30 cellular contexts compared by ENCODE assay signal in the genomic region with DNA sequence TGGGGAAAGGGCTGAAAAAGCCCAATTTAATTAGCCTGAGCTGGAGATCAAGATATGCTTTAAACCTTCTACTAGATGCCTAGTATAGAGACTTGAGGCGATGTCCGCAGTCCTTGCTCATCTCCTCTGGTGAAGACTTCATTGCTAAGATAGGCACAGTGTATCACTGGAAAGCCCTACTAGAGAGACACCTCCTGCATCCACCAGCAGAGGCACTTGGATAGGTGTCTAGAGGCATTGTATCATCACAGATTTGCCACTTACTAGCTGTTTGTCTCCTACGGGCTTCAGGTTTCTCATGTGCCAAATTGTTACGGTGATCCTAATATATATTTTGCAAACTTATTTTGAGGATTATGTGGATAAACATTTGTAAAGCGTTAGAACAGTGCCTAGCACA.
"Had no signal": no experiment of that assay in that cellular context is flagged by ENCODE, and none has a peak within 500 bp of the region (broad histone marks: within the 10 kb centered on the region; RNA-seq: fewer than 3 reads in every experiment).

No MANE protein-coding gene starts in this region.

- H3K36me3 ChIP-seq: brain microvascular endothelial cell, SJSA1 had no signal

- H3K4me1 Mint-ChIP-seq: activated CD4-positive, alpha-beta memory T cell treated with anti-CD3 and anti-CD28 coated beads, Interleukin-2, amount 10 ng/mL, durations not matched to agents 7 days and 5 days; activated CD8-positive, alpha-beta memory T cell treated with anti-CD3 and anti-CD28 coated beads, Interleukin-2, amount 10 ng/mL, durations not matched to agents 7 days and 5 days; activated naive CD4-positive, alpha-beta T cell treated with anti-CD3 and anti-CD28 coated beads, Interleukin-2, amount 10 ng/mL, durations not matched to agents 7 days and 5 days had no signal

- H3K27me3 Mint-ChIP-seq: activated CD4-positive, alpha-beta memory T cell treated with anti-CD3 and anti-CD28 coated beads, Interleukin-2, amount 10 ng/mL, durations not matched to agents 7 days and 5 days; activated CD8-positive, alpha-beta memory T cell treated with anti-CD3 and anti-CD28 coated beads, Interleukin-2, amount 10 ng/mL, durations not matched to agents 7 days and 5 days; activated naive CD4-positive, alpha-beta T cell treated with anti-CD3 and anti-CD28 coated beads, Interleukin-2, amount 10 ng/mL, durations not matched to agents 7 days and 5 days; activated naive CD8-positive, alpha-beta T cell had no signal

- H3K27ac Mint-ChIP-seq: activated CD4-positive, alpha-beta memory T cell treated with anti-CD3 and anti-CD28 coated beads, Interleukin-2, amount 10 ng/mL, durations not matched to agents 7 days and 5 days; activated CD8-positive, alpha-beta memory T cell treated with anti-CD3 and anti-CD28 coated beads, Interleukin-2, amount 10 ng/mL, durations not matched to agents 7 days and 5 days; activated naive CD4-positive, alpha-beta T cell treated with anti-CD3 and anti-CD28 coated beads, Interleukin-2, amount 10 ng/mL, durations not matched to agents 7 days and 5 days; activated naive CD8-positive, alpha-beta T cell had no signal

- H3K4me1 ChIP-seq: SJSA1 had no signal

- H3K27me3 ChIP-seq: brain microvascular endothelial cell, SJSA1 had no signal

- H3K27ac ChIP-seq: brain microvascular endothelial cell, SJSA1, VCaP had no signal

- H3K9me3 ChIP-seq: SJSA1 had no signal

- H3K4me3 ChIP-seq: SJSA1 had no signal

- H3K4me3 Mint-ChIP-seq: activated CD4-positive, alpha-beta memory T cell treated with anti-CD3 and anti-CD28 coated beads, Interleukin-2, amount 10 ng/mL, durations not matched to agents 7 days and 5 days; activated CD8-positive, alpha-beta memory T cell treated with anti-CD3 and anti-CD28 coated beads, Interleukin-2, amount 10 ng/mL, durations not matched to agents 7 days and 5 days; activated naive CD4-positive, alpha-beta T cell treated with anti-CD3 and anti-CD28 coated beads, Interleukin-2, amount 10 ng/mL, durations not matched to agents 7 days and 5 days; activated naive CD8-positive, alpha-beta T cell had no signal

- DNase-seq: activated CD4-positive, alpha-beta memory T cell treated with anti-CD3 and anti-CD28 coated beads, Interleukin-2, amount 10 ng/mL, durations not matched to agents 7 days and 5 days; activated CD4-positive, alpha-beta T cell treated with anti-CD3 and anti-CD28 coated beads for 1 hour; activated CD4-positive, alpha-beta T cell treated with anti-CD3 and anti-CD28 coated beads for 48 hours; activated CD4-positive, CD25-positive, alpha-beta regulatory T cell; activated CD8-positive, alpha-beta memory T cell treated with anti-CD3 and anti-CD28 coated beads for 24 hours; activated CD8-positive, alpha-beta memory T cell treated with anti-CD3 and anti-CD28 coated beads, Interleukin-2, amount 10 ng/mL, durations not matched to agents 7 days and 5 days; activated CD8-positive, alpha-beta memory T cell treated with anti-CD3 and anti-CD28 coated beads, Interleukin-2, amount 50 U/mL, for 48 hours; activated effector memory CD4-positive, alpha-beta T cell treated with Interleukin-2 at 50 U/mL for 16 hours; activated naive CD4-positive, alpha-beta T cell treated with anti-CD3 and anti-CD28 coated beads, Interleukin-2, amount 10 ng/mL, durations not matched to agents 7 days and 5 days; activated T-cell treated with anti-CD3 and anti-CD28 coated beads, Interleukin-2, amount 50 U/mL, for 48 hours; amniotic stem cell; aorta; brain microvascular endothelial cell; central memory CD4-positive, alpha-beta T cell; NCI-H1105; NCI-H1417 treated with DMSO at 0.1 percent for 48 hours; NCI-H187 treated with DMSO at 0.1 percent for 48 hours; NCI-H2081; NCI-H2171; NCI-H510A; NCI-H82; SHP77 treated with DMSO at 0.1 percent for 48 hours; SW 1271; T-helper 1 cell; T-helper 2 cell; T-helper 9 cell had no signal

- H3K36me3 Mint-ChIP-seq: activated CD8-positive, alpha-beta memory T cell treated with anti-CD3 and anti-CD28 coated beads, Interleukin-2, amount 10 ng/mL, durations not matched to agents 7 days and 5 days; activated naive CD4-positive, alpha-beta T cell treated with anti-CD3 and anti-CD28 coated beads, Interleukin-2, amount 10 ng/mL, durations not matched to agents 7 days and 5 days; activated naive CD8-positive, alpha-beta T cell had no signal

- ATAC-seq: activated CD8-positive, alpha-beta memory T cell treated with anti-CD3 and anti-CD28 coated beads, Interleukin-2, amount 10 ng/mL, durations not matched to agents 7 days and 5 days; Panc1 had no signal
